ENCODE assay signal across 30 cellular contexts in genomic region chr9:130495067-130495466, GRCh38.
"Had no signal": no experiment of that assay in that cellular context is flagged by ENCODE, and none has a peak within 500 bp of the region (broad histone marks: within the 10 kb centered on the region; RNA-seq: fewer than 3 reads in every experiment).

No MANE protein-coding gene starts in this region.

- H3K27ac ChIP-seq: ascending aorta, breast epithelium, cardiac muscle cell, colonic mucosa, epithelial cell of prostate, esophagus squamous epithelium, gastroesophageal sphincter, WERI-Rb-1 had no signal

- DNase-seq: activated B cell treated with CpG ODN at 0.5 μM for 24 hours; activated CD4-positive, alpha-beta memory T cell treated with anti-CD3 and anti-CD28 coated beads, Interleukin-2, amount 10 ng/mL, durations not matched to agents 7 days and 5 days; activated CD4-positive, alpha-beta T cell treated with anti-CD3 and anti-CD28 coated beads for 1 hour; activated CD4-positive, alpha-beta T cell treated with anti-CD3 and anti-CD28 coated beads for 4 hours; activated CD4-positive, alpha-beta T cell treated with anti-CD3 and anti-CD28 coated beads, Interleukin-2, amount 10 ng/mL, durations not matched to agents 7 days and 5 days; activated CD4-positive, alpha-beta T cell treated with anti-CD3 and anti-CD28 coated beads, Interleukin-2, amount 50 U/mL, for 4 hours; activated CD8-positive, alpha-beta memory T cell treated with anti-CD3 and anti-CD28 coated beads, Interleukin-2, amount 50 U/mL, for 48 hours; activated gamma-delta T cell; activated naive CD4-positive, alpha-beta T cell; activated naive CD4-positive, alpha-beta T cell treated with anti-CD3 and anti-CD28 coated beads, Interleukin-2, amount 10 ng/mL, durations not matched to agents 7 days and 5 days; activated naive CD8-positive, alpha-beta T cell treated with anti-CD3 and anti-CD28 coated beads, Interleukin-2, amount 10 ng/mL, durations not matched to agents 7 days and 5 days; activated T-cell treated with anti-CD3 and anti-CD28 coated beads for 4 hours; activated T-cell treated with anti-CD3 and anti-CD28 coated beads, Interleukin-2, amount 50 U/mL, for 24 hours; activated T-cell treated with anti-CD3 and anti-CD28 coated beads, Interleukin-2, amount 50 U/mL, for 72 hours; central memory CD4-positive, alpha-beta T cell; cerebellar nuclear complex; colonic mucosa; effector CD8-positive, alpha-beta T cell; esophagus squamous epithelium; foreskin melanocyte; T-helper 1 cell; T-helper 17 cell; T1000; WERI-Rb-1 had no signal

- H3K27me3 ChIP-seq: ascending aorta, breast epithelium, cardiac muscle cell, colonic mucosa, esophagus squamous epithelium, gastroesophageal sphincter had no signal

- H3K4me3 ChIP-seq: ascending aorta, breast epithelium, cardiac muscle cell, colonic mucosa, esophagus squamous epithelium, gastroesophageal sphincter had no signal

- H3K9me3 ChIP-seq: colonic mucosa had no signal

- H3K36me3 ChIP-seq: breast epithelium, cardiac muscle cell had no signal

- ATAC-seq: activated naive CD4-positive, alpha-beta T cell treated with anti-CD3 and anti-CD28 coated beads, Interleukin-2, amount 50 U/mL, for 72 hours; activated T-cell treated with anti-CD3 and anti-CD28 coated beads, Interleukin-2, amount 50 U/mL, for 72 hours; gastroesophageal sphincter; T-helper 17 cell had no signal

- H3K4me1 ChIP-seq: ascending aorta, breast epithelium, colonic mucosa, gastroesophageal sphincter had no signal
